ENCODE assay signal across 4 cellular contexts in genomic region chr18:13943338-13943737, GRCh38. TPM values are rescaled to one million over a fixed set of nuclear protein-coding genes. Genes with fewer than 3 reads are reported as not detected.
"Had no signal": no experiment of that assay in that cellular context is flagged by ENCODE, and none has a peak within 500 bp of the region (broad histone marks: within the 10 kb centered on the region; RNA-seq: fewer than 3 reads in every experiment).

No MANE protein-coding gene starts in this region.

- DNase-seq: GDM1, GF-D8 had no signal

- ATAC-seq: GM12878 had no signal

- H3K4me3 ChIP-seq: GM12878 had no signal

RNA-seq across cellular contexts. Expression of gene MC2R, which starts 28.0 kb away (rescaled TPM):
- total RNA-seq: G401 had no signal
